Comparison of ENCODE assay signal across 1 cellular context in the genomic region with DNA sequence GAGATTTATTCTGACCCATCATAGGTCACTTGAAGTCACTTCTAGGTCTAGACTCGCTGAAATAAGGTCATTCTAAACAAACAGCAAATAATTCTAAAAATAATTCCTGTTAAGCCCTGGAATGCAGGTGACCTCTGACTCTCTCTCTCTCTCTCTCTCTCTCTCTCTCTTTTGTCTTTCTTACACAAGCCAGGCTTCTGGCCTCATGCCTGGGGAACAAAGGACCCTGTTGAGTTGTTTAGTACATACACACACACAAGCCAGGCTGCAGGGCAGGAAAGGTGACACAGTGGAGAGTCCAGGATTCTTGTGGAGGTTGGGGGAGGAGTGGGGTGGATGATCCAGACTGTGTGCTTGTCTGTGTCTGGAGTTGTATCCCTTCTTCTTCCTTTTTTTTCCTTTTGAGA.
TF ChIP-seq lines count a peak whose summit lies in the region.

No MANE protein-coding gene starts in this region.

TF ChIP-seq in HCT116, 20 proteins besides CTCF, POLR2A, EP300 and RAD21 (continued from another document):
- TF ChIP-seq, protein P1, sequence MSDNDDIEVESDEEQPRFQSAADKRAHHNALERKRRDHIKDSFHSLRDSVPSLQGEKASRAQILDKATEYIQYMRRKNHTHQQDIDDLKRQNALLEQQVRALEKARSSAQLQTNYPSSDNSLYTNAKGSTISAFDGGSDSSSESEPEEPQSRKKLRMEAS (IDR thresholded peaks at IDR 0.05) = no peak
- no peak for TF ChIP-seq SP1 (IDR thresholded peaks at IDR 0.05; ENCODE audit: low read depth)
- no peak for TF ChIP-seq EZH2phosphoT487 (IDR thresholded peaks at IDR 0.05; ENCODE audit: borderline replicate concordance)
- TF ChIP-seq FOSL1 (IDR thresholded peaks at IDR 0.05; ENCODE audit: low read depth) = no peak
- no peak for TF ChIP-seq CBX3 (IDR thresholded peaks at IDR 0.05; ENCODE audit: low read depth)
- no peak for TF ChIP-seq ZFX (IDR thresholded peaks at IDR 0.05)
- TF ChIP-seq ATF3 (IDR thresholded peaks at IDR 0.05) = no peak
- TF ChIP-seq SRF (IDR thresholded peaks at IDR 0.05; ENCODE audit: low read depth) = no peak
TF ChIP-seq in HCT116: peak in this region for 0.
